In the genomic region with DNA sequence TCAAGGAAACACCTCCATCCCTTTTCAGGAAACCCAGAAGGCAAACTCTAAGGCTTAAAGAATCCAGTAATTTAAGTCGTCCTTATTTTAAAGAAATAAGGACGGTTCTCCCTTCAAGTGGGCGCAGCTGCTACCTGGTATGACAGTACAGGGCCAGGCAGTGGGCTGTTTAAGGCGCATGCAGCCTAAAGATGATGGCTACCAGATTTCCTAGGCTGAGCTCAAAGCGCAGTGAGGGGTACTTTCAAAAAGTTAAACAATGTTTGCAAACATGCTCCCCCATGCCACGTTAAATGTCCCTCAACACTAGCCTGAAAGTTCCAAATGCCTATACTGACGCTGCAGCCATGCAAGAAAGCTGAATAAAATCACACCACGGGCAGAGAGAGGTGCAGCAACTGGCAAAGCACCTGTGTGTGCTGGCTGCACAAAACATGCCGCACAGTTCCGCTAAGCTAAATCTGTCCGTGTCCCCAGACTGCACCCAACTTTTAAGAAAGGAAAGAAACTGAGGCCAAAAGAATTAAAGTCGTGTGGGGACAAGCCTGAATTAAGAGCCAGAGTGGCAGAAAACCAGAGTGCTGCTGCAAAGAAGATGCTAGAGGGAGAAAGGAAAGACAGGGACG, we compare ENCODE assay signal across 8 cellular contexts. TPM values are rescaled to one million over a fixed set of nuclear protein-coding genes. Genes with fewer than 3 reads are reported as not detected.
DNase-seq lines count a peak whose midpoint lies in the region; ATAC-seq and TF ChIP-seq lines count a peak whose summit lies in the region.

No MANE protein-coding gene starts in this region.

- peaks cover 5% of the 10 kb centered on the region for H3K4me1 ChIP-seq in IMR-90 (ENCODE audit: control insufficient read depth, insufficient read depth, low read length)

- no peaks in the 10 kb centered on the region for H3K9me3 ChIP-seq in IMR-90 (ENCODE audit: control insufficient read depth, insufficient read depth, low read length)

- H3K23ac ChIP-seq in IMR-90 (ENCODE audit: low read depth, low read length): peak overlapping the region; percentile 79

- peak overlapping the region in 1 of 2 experiments; percentile 44; a peak in 3 of 4 replicates for H4K8ac ChIP-seq in IMR-90 (ENCODE audit: low read depth in 2 of 2, low read length in 2 of 2)

- POLR2A ChIA-PET in IMR-90 (lab: Charles Lee; ENCODE audit: unreplicated experiment): interaction anchor here (1.2 kb wide), 1 partner anchor 16 kb away, joined by 5 read pairs; no protein-coding TSS in a partner anchor

- TF ChIP-seq RAD21 in IMR-90 (IDR thresholded peaks at IDR 0.05; ENCODE audit: low read length): no peak

- H2AFZ ChIP-seq in IMR-90 (replicated peaks; ENCODE audit: low read length, poor library complexity): peak overlapping the region; percentile 94

- H2AK5ac ChIP-seq in IMR-90 (ENCODE audit: low read depth, low read length): no peak overlapping the region

- H2BK120ac ChIP-seq in IMR-90 (ENCODE audit: low read depth, low read length): no peak overlapping the region

- peak overlapping the region; percentile 49 for H3K9ac ChIP-seq in IMR-90 (ENCODE audit: low read depth, low read length)

- no peaks in the 10 kb centered on the region for H3K27me3 ChIP-seq in IMR-90 (ENCODE audit: control insufficient read depth, insufficient read depth, low read length)

- H3K27ac Mint-ChIP-seq in activated T-helper 1 cell treated with anti-CD3 and anti-CD28 coated beads, Interleukin-12 subunit alpha, Interleukin-12 subunit beta, Interleukin-2, Interleukin-4 antibody, amounts not matched to agents 30 ng/mL and 10 ng/mL and 1 ng/mL, durations not matched to agents 14 hours and 24 hours and 36 hours: peak overlapping the region; percentile 85

- H2BK5ac ChIP-seq in IMR-90 (ENCODE audit: low read depth, low read length, poor library complexity, severe bottlenecking): peak overlapping the region; percentile 3

- H4K5ac ChIP-seq in IMR-90 (ENCODE audit: low read depth, low read length): peak overlapping the region; percentile 27; the same call in 1 of the 2 replicates

- no peak overlapping the region for H3K18ac ChIP-seq in IMR-90 (ENCODE audit: low read depth, low read length)

- CTCF ChIA-PET in IMR-90 (lab: Yijun Ruan, JAX): interaction anchor here (0.5 to 2.2 kb wide), 9 partner anchors 10 to 490 kb away, joined by 3 to 9 read pairs (median 3); a partner anchor contains a TSS

- 0% methylated on average over 5 of the region's 13 CpGs; no CpG with 5 or more reads in 1 of the 2 experiments for WGBS in IMR-90 (ENCODE audit: extremely low coverage in 2 of 2, insufficient read length in 1 of 2), 2 experiments

- TF ChIP-seq POLR2A in IMR-90 (IDR thresholded peaks at IDR 0.05; ENCODE audit: low read depth, low read length): no peak

- H3K36me3 Mint-ChIP-seq in activated T-helper 1 cell treated with anti-CD3 and anti-CD28 coated beads, Interleukin-12 subunit alpha, Interleukin-12 subunit beta, Interleukin-2, Interleukin-4 antibody, amounts not matched to agents 30 ng/mL and 10 ng/mL and 1 ng/mL, durations not matched to agents 14 hours and 24 hours and 36 hours (ENCODE audit: low read depth): peaks cover 14% of the 10 kb centered on the region

- dilution Hi-C loops in IMR-90 (cut with HindIII; ENCODE audit: low sequenced_read_pairs, unreplicated experiment): no loop called here

- no peaks in the 10 kb centered on the region for H4K20me1 ChIP-seq in IMR-90 (ENCODE audit: insufficient read depth, low read length)

- peak; percentile 12 for DNase-seq in IMR-90
- DNase-seq in activated T-helper 1 cell treated with anti-CD3 and anti-CD28 coated beads, Interleukin-12 subunit alpha, Interleukin-12 subunit beta, Interleukin-2, Interleukin-4 antibody, amounts not matched to agents 30 ng/mL and 10 ng/mL and 1 ng/mL, durations not matched to agents 14 hours and 24 hours and 36 hours (ENCODE audit: low spot score): peak; percentile 10
- DNase-seq in head of caudate nucleus: peak in 23 of 42 donors; percentile 7 to 57 (median 29)
- DNase-seq in pons (ENCODE audit: low spot score): peak; percentile 56
- no peak for DNase-seq in NCI-H226
- no peak for DNase-seq in SKM-1 (lab: John Stamatoyannopoulos, UW; ENCODE audit: unreplicated experiment)

- peak; percentile 29 for ATAC-seq in GM21529 (IDR thresholded peaks at IDR 0.05; ENCODE audit: unreplicated experiment)
- peak; percentile 6 for ATAC-seq in IMR-90 (ENCODE audit: low read depth)

- H3K9me3 Mint-ChIP-seq in activated T-helper 1 cell treated with anti-CD3 and anti-CD28 coated beads, Interleukin-12 subunit alpha, Interleukin-12 subunit beta, Interleukin-2, Interleukin-4 antibody, amounts not matched to agents 30 ng/mL and 10 ng/mL and 1 ng/mL, durations not matched to agents 14 hours and 24 hours and 36 hours: no peaks in the 10 kb centered on the region

- peak overlapping the region; percentile 5 for H2AK9ac ChIP-seq in IMR-90 (replicated peaks; ENCODE audit: low read depth, low read length, poor library complexity)

- no peak overlapping the region for H2BK20ac ChIP-seq in IMR-90 (ENCODE audit: low read depth, low read length)

- BruUV-seq in IMR-90 (replicated peaks; lab: Mats Ljungman, UMichigan): no TSS peak

- no peak for TF ChIP-seq CTCF in IMR-90 (conservative IDR thresholded peaks at IDR 0.05; ENCODE audit: low read depth, low read length)

- H4K91ac ChIP-seq in IMR-90 (ENCODE audit: insufficient read depth, low read depth, low read length): peak overlapping the region; percentile 15; the same call in 1 of the 2 replicates

- peak overlapping the region; percentile 38 for H3K27ac ChIP-seq in IMR-90 (ENCODE audit: insufficient read depth, low read length)

- no peaks in the 10 kb centered on the region for H3K36me3 ChIP-seq in IMR-90 (ENCODE audit: control insufficient read depth, insufficient read depth, low read length)

- peak overlapping the region; percentile 38 for H3K4ac ChIP-seq in IMR-90 (ENCODE audit: low read depth, low read length)

- H3K79me1 ChIP-seq in IMR-90 (ENCODE audit: low read depth in 1 of 2, low read length in 2 of 2): peaks cover 13 to 44% of the 10 kb centered on the region in 2 experiments

- peak overlapping the region; percentile 67 for H3K14ac ChIP-seq in IMR-90 (replicated peaks; ENCODE audit: low read depth, low read length)

- peaks cover 47% of the 10 kb centered on the region for H3K4me1 Mint-ChIP-seq in activated T-helper 1 cell treated with anti-CD3 and anti-CD28 coated beads, Interleukin-12 subunit alpha, Interleukin-12 subunit beta, Interleukin-2, Interleukin-4 antibody, amounts not matched to agents 30 ng/mL and 10 ng/mL and 1 ng/mL, durations not matched to agents 14 hours and 24 hours and 36 hours (ENCODE audit: low read depth)

- H2BK15ac ChIP-seq in IMR-90 (ENCODE audit: low read depth, low read length): no peak overlapping the region

- H3K4me3 Mint-ChIP-seq in activated T-helper 1 cell treated with anti-CD3 and anti-CD28 coated beads, Interleukin-12 subunit alpha, Interleukin-12 subunit beta, Interleukin-2, Interleukin-4 antibody, amounts not matched to agents 30 ng/mL and 10 ng/mL and 1 ng/mL, durations not matched to agents 14 hours and 24 hours and 36 hours: peak overlapping the region; percentile 90

- peak overlapping the region; percentile 89 for H3K4me3 ChIP-seq in GM08714 (ENCODE audit: low read length)
- peak overlapping the region; percentile 62 for H3K4me3 ChIP-seq in IMR-90 (ENCODE audit: insufficient read depth, low read depth, low read length)

- in situ Hi-C loops in IMR-90 (cut with MboI; ENCODE audit: low sequenced_read_pairs): no loop called here

- intact Hi-C loops in IMR-90 (cut with micrococcal nuclease) (loop anchor here (10.0 kb wide), 1 partner anchor 534 kb away; a partner anchor contains a TSS), head of caudate nucleus (cut with DNase I) (loop anchor here (10.0 kb wide), 1 partner anchor 234 kb away; no protein-coding TSS in a partner anchor)
- intact Hi-C loops in activated T-helper 1 cell treated with anti-CD3 and anti-CD28 coated beads, Interleukin-12 subunit alpha, Interleukin-12 subunit beta, Interleukin-2, Interleukin-4 antibody, amounts not matched to agents 30 ng/mL and 10 ng/mL and 1 ng/mL, durations not matched to agents 14 hours and 24 hours and 36 hours (cut with micrococcal nuclease): loop anchor here (1.0 to 10.0 kb wide), 11 partner anchors 25 to 706 kb away; a partner anchor contains a TSS

- no peaks in the 10 kb centered on the region for H3K27me3 Mint-ChIP-seq in activated T-helper 1 cell treated with anti-CD3 and anti-CD28 coated beads, Interleukin-12 subunit alpha, Interleukin-12 subunit beta, Interleukin-2, Interleukin-4 antibody, amounts not matched to agents 30 ng/mL and 10 ng/mL and 1 ng/mL, durations not matched to agents 14 hours and 24 hours and 36 hours (ENCODE audit: insufficient read depth)

- H3K9me1 ChIP-seq in IMR-90 (ENCODE audit: insufficient read depth, low read length): no peaks in the 10 kb centered on the region

- peak overlapping the region; percentile 33; the same call in 1 of the 2 replicates for H3K56ac ChIP-seq in IMR-90 (ENCODE audit: extremely low read depth, insufficient read depth, low read length)

- peak overlapping the region; percentile 93 for H3K4me2 ChIP-seq in IMR-90 (ENCODE audit: low read depth, low read length)

TF ChIP-seq in IMR-90, 13 proteins besides CTCF, POLR2A, EP300 and RAD21:
- no peak for TF ChIP-seq CEBPB (IDR thresholded peaks at IDR 0.05; ENCODE audit: low read depth, low read length)
- TF ChIP-seq, protein P1, sequence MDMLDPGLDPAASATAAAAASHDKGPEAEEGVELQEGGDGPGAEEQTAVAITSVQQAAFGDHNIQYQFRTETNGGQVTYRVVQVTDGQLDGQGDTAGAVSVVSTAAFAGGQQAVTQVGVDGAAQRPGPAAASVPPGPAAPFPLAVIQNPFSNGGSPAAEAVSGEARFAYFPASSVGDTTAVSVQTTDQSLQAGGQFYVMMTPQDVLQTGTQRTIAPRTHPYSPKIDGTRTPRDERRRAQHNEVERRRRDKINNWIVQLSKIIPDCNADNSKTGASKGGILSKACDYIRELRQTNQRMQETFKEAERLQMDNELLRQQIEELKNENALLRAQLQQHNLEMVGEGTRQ (IDR thresholded peaks at IDR 0.05; ENCODE audit: low read depth, low read length): no peak

RNA-seq across cellular contexts. Expression of a gene that starts 0.6 kb away (rescaled TPM):
- total RNA-seq in IMR-90 (2012; rRNA removed): 8.8 and 15.6 TPM in 2 replicates
- polyA plus RNA-seq in IMR-90 (2012; rRNA removed): 8.3 and 11.9 TPM in 2 replicates
- 1.2 and 1.7 TPM in 2 replicates for polyA plus RNA-seq in IMR-90 (2012; cell fraction: cytosol; rRNA removed)
- 1.0 and 10.0 TPM in 2 replicates for polyA plus RNA-seq in IMR-90 (2012; cell fraction: nucleus; rRNA removed; ENCODE audit: low replicate concordance)
- 24.6 and 27.1 TPM in 2 replicates for total RNA-seq in activated T-helper 1 cell treated with anti-CD3 and anti-CD28 coated beads, Interleukin-12 subunit alpha, Interleukin-12 subunit beta, Interleukin-2, Interleukin-4 antibody, amounts not matched to agents 30 ng/mL and 10 ng/mL and 1 ng/mL, durations not matched to agents 14 hours and 24 hours and 36 hours

RNA-seq across cellular contexts. Expression of a gene that starts 24.3 kb away (rescaled TPM):
- 3.6 and 4.1 TPM in 2 replicates for total RNA-seq in IMR-90 (2012; rRNA removed)
- polyA plus RNA-seq in IMR-90 (2012; rRNA removed): 10.1 and 10.7 TPM in 2 replicates
- 3.0 and 5.1 TPM in 2 replicates for polyA plus RNA-seq in IMR-90 (2012; cell fraction: cytosol; rRNA removed)
- polyA plus RNA-seq in IMR-90 (2012; cell fraction: nucleus; rRNA removed; ENCODE audit: low replicate concordance): 6.9 and 28.7 TPM in 2 replicates
- 7.7 and 9.8 TPM in 2 replicates for total RNA-seq in activated T-helper 1 cell treated with anti-CD3 and anti-CD28 coated beads, Interleukin-12 subunit alpha, Interleukin-12 subunit beta, Interleukin-2, Interleukin-4 antibody, amounts not matched to agents 30 ng/mL and 10 ng/mL and 1 ng/mL, durations not matched to agents 14 hours and 24 hours and 36 hours

Comparison
In these comparisons a context has a peak if more than half of its experiments do, and no peak if none do; other contexts are left out.
1. DNase-seq: peak in IMR-90 (single experiment), activated T-helper 1 cell treated with anti-CD3 and anti-CD28 coated beads, Interleukin-12 subunit alpha, Interleukin-12 subunit beta, Interleukin-2, Interleukin-4 antibody, amounts not matched to agents 30 ng/mL and 10 ng/mL and 1 ng/mL, durations not matched to agents 14 hours and 24 hours and 36 hours (single experiment), head of caudate nucleus (23 of 42) and pons (single experiment); none in NCI-H226 (single experiment) and SKM-1 (single experiment).